Comparison of ENCODE assay signal across 8 cellular contexts in the genomic region with DNA sequence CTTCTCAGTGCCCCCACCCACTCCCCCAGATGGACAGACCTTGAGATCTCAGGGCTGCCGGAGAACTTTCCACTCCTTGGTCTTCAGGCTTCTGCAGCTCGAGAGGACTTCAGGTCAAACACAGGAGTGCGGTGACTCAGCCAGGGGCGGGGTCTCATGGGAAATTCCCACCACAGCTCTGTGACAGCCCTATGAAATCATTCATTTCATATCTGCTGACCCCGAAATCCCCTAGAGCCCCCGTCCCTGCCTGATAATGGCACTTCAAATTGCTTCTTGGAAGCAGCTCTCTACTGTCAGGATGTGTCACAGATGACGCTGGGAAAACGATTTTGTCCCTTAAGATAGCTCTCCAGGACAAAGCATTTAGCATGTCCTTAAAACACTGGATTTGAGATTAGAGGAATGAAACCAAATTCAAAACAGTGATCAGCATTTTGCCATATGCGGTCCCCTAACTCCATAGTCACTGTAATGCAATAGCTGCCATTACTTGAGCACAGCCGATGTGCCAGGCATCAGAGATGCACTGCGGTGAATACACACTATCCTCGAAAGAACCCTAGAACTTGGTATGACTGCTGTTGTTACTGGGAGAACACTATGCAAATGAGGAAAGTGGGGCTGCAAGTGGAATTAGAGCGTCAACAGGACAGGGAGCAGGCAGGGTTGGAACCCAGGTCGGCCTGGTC. TPM values are rescaled to one million over a fixed set of nuclear protein-coding genes. Genes with fewer than 3 reads are reported as not detected.
A peak's percentile ranks its signal among the peaks of the same experiment; 100 is the strongest.
DNase-seq lines count a peak whose midpoint lies in the region; ATAC-seq and TF ChIP-seq lines count a peak whose summit lies in the region.
"Had no signal": no experiment of that assay in that cellular context is flagged by ENCODE, and none has a peak within 500 bp of the region (broad histone marks: within the 10 kb centered on the region; RNA-seq: fewer than 3 reads in every experiment).

A gene (minus strand): TSS at position 95 of the 692 bp plus-strand sequence. CDS start 845 bp downstream, outside the sequence.

- peak within 1 kb of the TSS; percentile 66 for H2AFZ ChIP-seq in IMR-90 (replicated peaks; ENCODE audit: low read length, poor library complexity)

- peaks cover 26% of the 10 kb centered on the region for H3K27me3 ChIP-seq in IMR-90 (ENCODE audit: control insufficient read depth, insufficient read depth, low read length)
- H3K27me3 ChIP-seq: right lobe of liver had no signal

- 0 out of 3 replicates have a peak within 1 kb of the TSS, but pooled peaks have one; percentile 4 for H2BK15ac ChIP-seq in IMR-90 (ENCODE audit: low read depth, low read length)

- H3K4me1 ChIP-seq in IMR-90 (ENCODE audit: control insufficient read depth, insufficient read depth, low read length) = peaks cover 8% of the 10 kb centered on the region
- H3K4me1 ChIP-seq: right lobe of liver had no signal

- no peak within 1 kb of the TSS for H4K5ac ChIP-seq in IMR-90 (ENCODE audit: low read depth, low read length)

- H2AK9ac ChIP-seq in IMR-90 (replicated peaks; ENCODE audit: low read depth, low read length, poor library complexity) = peak within 1 kb of the TSS; percentile 53

- no peaks in the 10 kb centered on the region for H3K9me3 ChIP-seq in IMR-90 (ENCODE audit: control insufficient read depth, insufficient read depth, low read length)
- H3K9me3 ChIP-seq: right lobe of liver had no signal

- peak; percentile 54 for DNase-seq in IMR-90
- peak; percentile 44 to 49 for DNase-seq in activated CD8-positive, alpha-beta memory T cell treated with anti-CD3 and anti-CD28 coated beads for 1 hour (ENCODE audit: extremely low read depth in 1 of 2, low read depth in 1 of 2)
- DNase-seq in glutamatergic neuron = peak; percentile 44
- DNase-seq in stimulated activated CD8-positive, alpha-beta memory T cell treated with anti-CD3 and anti-CD28 coated beads, Interleukin-15, amount 100 ng/mL, for 24 hours (ENCODE audit: low read depth) = peak; percentile 50
- DNase-seq in putamen (ENCODE audit: low spot score) = no peak

- no peak within 1 kb of the TSS for H3K27ac ChIP-seq in IMR-90 (ENCODE audit: insufficient read depth, low read length)

- no peaks in the 10 kb centered on the region for H3K79me1 ChIP-seq in IMR-90 (ENCODE audit: low read depth in 1 of 2, low read length in 2 of 2)

- no peak within 1 kb of the TSS for H2BK5ac ChIP-seq in IMR-90 (ENCODE audit: low read depth, low read length, poor library complexity, severe bottlenecking)

- H3K56ac ChIP-seq in IMR-90 (ENCODE audit: extremely low read depth, insufficient read depth, low read length) = no peak within 1 kb of the TSS

- peak within 1 kb of the TSS; percentile 1; the same call in 1 of the 2 replicates for H2AK5ac ChIP-seq in IMR-90 (ENCODE audit: low read depth, low read length)

- BruUV-seq in IMR-90 (replicated peaks; lab: Mats Ljungman, UMichigan) = no TSS peak

- TF ChIP-seq RAD21 in IMR-90 (IDR thresholded peaks at IDR 0.05; ENCODE audit: low read length) = no peak

- TF ChIP-seq POLR2A in IMR-90 (IDR thresholded peaks at IDR 0.05; ENCODE audit: low read depth, low read length) = no peak

- H4K91ac ChIP-seq in IMR-90 (ENCODE audit: insufficient read depth, low read depth, low read length) = no peak within 1 kb of the TSS

- peak within 1 kb of the TSS; percentile 6 for H3K27ac Mint-ChIP-seq in glutamatergic neuron (ENCODE audit: unreplicated experiment)

- in situ Hi-C loops in IMR-90 (cut with MboI; ENCODE audit: low sequenced_read_pairs) = no loop called here

- ATAC-seq in IMR-90 (ENCODE audit: low read depth) (no peak), GM18867 (IDR thresholded peaks at IDR 0.05; ENCODE audit: unreplicated experiment) (no peak), GM21528 (IDR thresholded peaks at IDR 0.05; ENCODE audit: low FRiP score, unreplicated experiment) (no peak)

- no peak within 1 kb of the TSS for H3K4me3 ChIP-seq in IMR-90 (ENCODE audit: insufficient read depth, low read depth, low read length)
- H3K4me3 ChIP-seq: right lobe of liver had no signal

- dilution Hi-C loops in IMR-90 (cut with HindIII; ENCODE audit: low sequenced_read_pairs, unreplicated experiment) = no loop called here

- no peak for TF ChIP-seq CTCF in IMR-90 (conservative IDR thresholded peaks at IDR 0.05; ENCODE audit: low read depth, low read length)
- no peak for TF ChIP-seq CTCF in glutamatergic neuron (IDR thresholded peaks at IDR 0.05; ENCODE audit: partially characterized antibody, unreplicated experiment)

- H3K18ac ChIP-seq in IMR-90 (ENCODE audit: low read depth, low read length) = no peak within 1 kb of the TSS

- H3K9me3 Mint-ChIP-seq in glutamatergic neuron (ENCODE audit: unreplicated experiment) = peaks cover 3% of the 10 kb centered on the region

- peaks cover 8% of the 10 kb centered on the region for H3K9me1 ChIP-seq in IMR-90 (ENCODE audit: insufficient read depth, low read length)

- no peak within 1 kb of the TSS for H3K9ac ChIP-seq in IMR-90 (ENCODE audit: low read depth, low read length)

- H4K20me1 ChIP-seq in IMR-90 (ENCODE audit: insufficient read depth, low read length) = no peaks in the 10 kb centered on the region

- no peak within 1 kb of the TSS for H4K8ac ChIP-seq in IMR-90 (ENCODE audit: low read depth in 2 of 2, low read length in 2 of 2)

- no peak within 1 kb of the TSS for H3K4me2 ChIP-seq in IMR-90 (ENCODE audit: low read depth, low read length)

- no peak within 1 kb of the TSS for H2BK120ac ChIP-seq in IMR-90 (ENCODE audit: low read depth, low read length)

- no peaks in the 10 kb centered on the region for H3K36me3 Mint-ChIP-seq in glutamatergic neuron (ENCODE audit: unreplicated experiment)

- H3K4me1 Mint-ChIP-seq in glutamatergic neuron (ENCODE audit: low read depth, unreplicated experiment) = peaks cover 9% of the 10 kb centered on the region

- H2BK20ac ChIP-seq in IMR-90 (ENCODE audit: low read depth, low read length) = no peak within 1 kb of the TSS

- H3K23ac ChIP-seq in IMR-90 (ENCODE audit: low read depth, low read length) = no peak within 1 kb of the TSS

- WGBS in IMR-90 (ENCODE audit: extremely low coverage in 2 of 2, insufficient read length in 1 of 2), 2 experiments = 83% methylated on average over 4 of the region's 14 CpGs; no CpG with 5 or more reads in 1 of the 2 experiments

- H3K36me3 ChIP-seq in IMR-90 (ENCODE audit: control insufficient read depth, insufficient read depth, low read length) = no peaks in the 10 kb centered on the region
- H3K36me3 ChIP-seq: right lobe of liver had no signal

- intact Hi-C loops in IMR-90 (cut with micrococcal nuclease) = no loop called here

- POLR2A ChIA-PET in IMR-90 (lab: Charles Lee; ENCODE audit: unreplicated experiment) = interaction anchor here (0.7 kb wide), 1 partner anchor 160 kb away, joined by 3 read pairs; no protein-coding TSS in a partner anchor

- no peak within 1 kb of the TSS; the same call in 1 of the 2 replicates for H3K4ac ChIP-seq in IMR-90 (ENCODE audit: low read depth, low read length)

- no peak within 1 kb of the TSS for H3K14ac ChIP-seq in IMR-90 (replicated peaks; ENCODE audit: low read depth, low read length)

- H3K4me3 Mint-ChIP-seq in glutamatergic neuron (ENCODE audit: unreplicated experiment) = peak within 1 kb of the TSS; percentile 39

- H3K27me3 Mint-ChIP-seq in glutamatergic neuron (ENCODE audit: unreplicated experiment) = peaks cover 16% of the 10 kb centered on the region

- CTCF ChIA-PET in IMR-90 (lab: Yijun Ruan, JAX) = interaction anchor here (0.7 kb wide), 1 partner anchor 11 kb away, joined by 3 read pairs; no protein-coding TSS in a partner anchor

TF ChIP-seq in IMR-90, 13 proteins besides CTCF, POLR2A, EP300 and RAD21:
- TF ChIP-seq SMC3 (IDR thresholded peaks at IDR 0.05; ENCODE audit: low read depth, low read length) (no peak), BHLHE40 (IDR thresholded peaks at IDR 0.05; ENCODE audit: low read depth, low read length) (no peak), RFX5 (IDR thresholded peaks at IDR 0.05; ENCODE audit: low read depth, low read length) (no peak), FOS (IDR thresholded peaks at IDR 0.05; ENCODE audit: low read depth, low read length) (0 out of 2 replicates have a peak, but pooled peaks have one; percentile 25), MAZ (IDR thresholded peaks at IDR 0.05; ENCODE audit: borderline replicate concordance, low read depth, low read length) (no peak)

RNA-seq across cellular contexts. Expression of the gene that starts here (rescaled TPM):
- total RNA-seq in IMR-90 (2012; rRNA removed) = 0.56 and 0.72 TPM in 2 replicates
- 0.43 and 0.56 TPM in 2 replicates for polyA plus RNA-seq in IMR-90 (2012; rRNA removed)
- polyA plus RNA-seq in IMR-90 (2012; cell fraction: cytosol; rRNA removed) = 0.35 and 0.40 TPM in 2 replicates
- polyA plus RNA-seq in IMR-90 (2012; cell fraction: nucleus; rRNA removed; ENCODE audit: low replicate concordance) = 0.09 and 0.31 TPM in 2 replicates
- 0.15 TPM for total RNA-seq in glutamatergic neuron (ENCODE audit: unreplicated experiment)

Comparison
In these comparisons a context has a peak if more than half of its experiments do, and no peak if none do; other contexts are left out.
1. Peak in DNase-seq in IMR-90; RNA of the gene not detected or under 1 TPM.
2. Peak in DNase-seq in glutamatergic neuron; RNA of the gene not detected or under 1 TPM.